ENCODE assay signal across 1 cellular context in the genomic region with DNA sequence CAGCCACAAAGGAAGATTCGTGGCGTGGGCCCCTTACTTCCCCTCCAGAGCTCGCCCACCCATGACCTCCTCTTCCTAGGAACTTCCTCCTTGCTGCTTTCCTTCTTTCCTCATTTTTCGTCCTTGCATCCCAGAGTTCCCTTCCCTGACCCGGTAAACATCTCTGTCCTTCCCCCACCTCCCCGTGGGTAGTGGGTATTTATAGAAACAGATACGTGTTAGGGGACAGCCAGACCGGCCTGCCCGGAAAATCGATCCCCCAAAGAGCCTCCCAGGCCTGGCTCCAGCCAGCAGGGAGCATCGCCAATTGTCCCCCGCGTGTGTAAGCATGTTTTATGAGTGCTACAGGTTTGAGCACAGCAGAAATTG.
TF ChIP-seq lines count a peak whose summit lies in the region.

No MANE protein-coding gene starts in this region.

TF ChIP-seq in SK-N-SH, 30 proteins besides CTCF, POLR2A, EP300 and RAD21 (continued from another document):
- no peak for TF ChIP-seq YY1 (IDR thresholded peaks at IDR 0.05; ENCODE audit: low read depth)
- TF ChIP-seq ELF1 (IDR thresholded peaks at IDR 0.05), result no peak
- TF ChIP-seq EZH2phosphoT487 (IDR thresholded peaks at IDR 0.05; ENCODE audit: borderline replicate concordance, low read depth), result no peak
- TF ChIP-seq, protein P1, sequence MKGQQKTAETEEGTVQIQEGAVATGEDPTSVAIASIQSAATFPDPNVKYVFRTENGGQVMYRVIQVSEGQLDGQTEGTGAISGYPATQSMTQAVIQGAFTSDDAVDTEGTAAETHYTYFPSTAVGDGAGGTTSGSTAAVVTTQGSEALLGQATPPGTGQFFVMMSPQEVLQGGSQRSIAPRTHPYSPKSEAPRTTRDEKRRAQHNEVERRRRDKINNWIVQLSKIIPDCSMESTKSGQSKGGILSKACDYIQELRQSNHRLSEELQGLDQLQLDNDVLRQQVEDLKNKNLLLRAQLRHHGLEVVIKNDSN (IDR thresholded peaks at IDR 0.05; ENCODE audit: borderline replicate concordance, low read depth), result no peak
- no peak for TF ChIP-seq TCF12 (IDR thresholded peaks at IDR 0.05)
- no peak for TF ChIP-seq FOXJ3 (CRISPR knock-in tag; IDR thresholded peaks at IDR 0.05)
- TF ChIP-seq NRF1 (IDR thresholded peaks at IDR 0.05; ENCODE audit: low read depth, low read length), result no peak
- no peak for TF ChIP-seq TAF1 (IDR thresholded peaks at IDR 0.05; ENCODE audit: borderline replicate concordance, low read depth, low read length)
- no peak for TF ChIP-seq POLR2AphosphoS5 (IDR thresholded peaks at IDR 0.05; ENCODE audit: low read depth, low read length)
- TF ChIP-seq, protein P2, sequence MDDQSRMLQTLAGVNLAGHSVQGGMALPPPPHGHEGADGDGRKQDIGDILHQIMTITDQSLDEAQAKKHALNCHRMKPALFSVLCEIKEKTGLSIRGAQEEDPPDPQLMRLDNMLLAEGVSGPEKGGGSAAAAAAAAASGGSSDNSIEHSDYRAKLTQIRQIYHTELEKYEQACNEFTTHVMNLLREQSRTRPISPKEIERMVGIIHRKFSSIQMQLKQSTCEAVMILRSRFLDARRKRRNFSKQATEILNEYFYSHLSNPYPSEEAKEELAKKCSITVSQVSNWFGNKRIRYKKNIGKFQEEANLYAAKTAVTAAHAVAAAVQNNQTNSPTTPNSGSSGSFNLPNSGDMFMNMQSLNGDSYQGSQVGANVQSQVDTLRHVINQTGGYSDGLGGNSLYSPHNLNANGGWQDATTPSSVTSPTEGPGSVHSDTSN (IDR thresholded peaks at IDR 0.05), result no peak
- TF ChIP-seq MEF2A (IDR thresholded peaks at IDR 0.05; ENCODE audit: borderline replicate concordance, low read depth), result no peak
- no peak for TF ChIP-seq ZBTB33 (IDR thresholded peaks at IDR 0.05; ENCODE audit: borderline replicate concordance, low read depth)
- TF ChIP-seq FOXM1 (IDR thresholded peaks at IDR 0.05; ENCODE audit: low read depth), result no peak
